Comparison of ENCODE assay signal across 1 cellular context in genomic region chr12:69046372-69046771, GRCh38.
TF ChIP-seq lines count a peak whose summit lies in the region.

No MANE protein-coding gene starts in this region.

TF ChIP-seq in HepG2, 621 proteins besides CTCF, POLR2A, EP300 and RAD21 (continued from another document):
- TF ChIP-seq IRF9 (CRISPR knock-in tag; IDR thresholded peaks at IDR 0.05; ENCODE audit: borderline replicate concordance) (no peak), GATA4 (IDR thresholded peaks at IDR 0.05; ENCODE audit: borderline replicate concordance, low read depth) (no peak), KMT2B (CRISPR knock-in tag; IDR thresholded peaks at IDR 0.05) (no peak), SIX4 (CRISPR knock-in tag; IDR thresholded peaks at IDR 0.05) (0 out of 2 replicates have a peak, but pooled peaks have one; percentile 22), HMG20A (CRISPR knock-in tag; IDR thresholded peaks at IDR 0.05; ENCODE audit: borderline replicate concordance) (peak; percentile 63; the same call in 1 of the 2 replicates), TBX2 (CRISPR knock-in tag; IDR thresholded peaks at IDR 0.05; ENCODE audit: borderline replicate concordance) (peak; percentile 40; the same call in 1 of the 2 replicates), ZNF674 (CRISPR knock-in tag; IDR thresholded peaks at IDR 0.05; ENCODE audit: low read depth) (no peak), HIC2 (CRISPR knock-in tag; IDR thresholded peaks at IDR 0.05; ENCODE audit: low read depth) (0 out of 2 replicates have a peak, but pooled peaks have one; percentile 38), MBD4 (IDR thresholded peaks at IDR 0.05; ENCODE audit: borderline replicate concordance, low read length) (no peak), CEBPB (IDR thresholded peaks at IDR 0.05; ENCODE audit: borderline replicate concordance, low read depth, low read length) (peak; percentile 41; the same call in 1 of the 2 replicates), GABPA (IDR thresholded peaks at IDR 0.05; ENCODE audit: low read depth, low read length) (no peak), GABPA (CRISPR knock-in tag; IDR thresholded peaks at IDR 0.05; ENCODE audit: low read depth) (no peak), ZNF33A (CRISPR knock-in tag; IDR thresholded peaks at IDR 0.05; ENCODE audit: borderline replicate concordance) (no peak), ZKSCAN1 (IDR thresholded peaks at IDR 0.05; ENCODE audit: low read length) (no peak), GPBP1L1 (CRISPR knock-in tag; IDR thresholded peaks at IDR 0.05) (no peak), ZNF543 (CRISPR knock-in tag; IDR thresholded peaks at IDR 0.05) (no peak), ZFP1 (CRISPR knock-in tag; IDR thresholded peaks at IDR 0.05) (0 out of 2 replicates have a peak, but pooled peaks have one; percentile 48), TAF1 (CRISPR knock-in tag; IDR thresholded peaks at IDR 0.05) (no peak), ZNF747 (CRISPR knock-in tag; IDR thresholded peaks at IDR 0.05; ENCODE audit: borderline replicate concordance) (no peak)
- TF ChIP-seq, protein P1, sequence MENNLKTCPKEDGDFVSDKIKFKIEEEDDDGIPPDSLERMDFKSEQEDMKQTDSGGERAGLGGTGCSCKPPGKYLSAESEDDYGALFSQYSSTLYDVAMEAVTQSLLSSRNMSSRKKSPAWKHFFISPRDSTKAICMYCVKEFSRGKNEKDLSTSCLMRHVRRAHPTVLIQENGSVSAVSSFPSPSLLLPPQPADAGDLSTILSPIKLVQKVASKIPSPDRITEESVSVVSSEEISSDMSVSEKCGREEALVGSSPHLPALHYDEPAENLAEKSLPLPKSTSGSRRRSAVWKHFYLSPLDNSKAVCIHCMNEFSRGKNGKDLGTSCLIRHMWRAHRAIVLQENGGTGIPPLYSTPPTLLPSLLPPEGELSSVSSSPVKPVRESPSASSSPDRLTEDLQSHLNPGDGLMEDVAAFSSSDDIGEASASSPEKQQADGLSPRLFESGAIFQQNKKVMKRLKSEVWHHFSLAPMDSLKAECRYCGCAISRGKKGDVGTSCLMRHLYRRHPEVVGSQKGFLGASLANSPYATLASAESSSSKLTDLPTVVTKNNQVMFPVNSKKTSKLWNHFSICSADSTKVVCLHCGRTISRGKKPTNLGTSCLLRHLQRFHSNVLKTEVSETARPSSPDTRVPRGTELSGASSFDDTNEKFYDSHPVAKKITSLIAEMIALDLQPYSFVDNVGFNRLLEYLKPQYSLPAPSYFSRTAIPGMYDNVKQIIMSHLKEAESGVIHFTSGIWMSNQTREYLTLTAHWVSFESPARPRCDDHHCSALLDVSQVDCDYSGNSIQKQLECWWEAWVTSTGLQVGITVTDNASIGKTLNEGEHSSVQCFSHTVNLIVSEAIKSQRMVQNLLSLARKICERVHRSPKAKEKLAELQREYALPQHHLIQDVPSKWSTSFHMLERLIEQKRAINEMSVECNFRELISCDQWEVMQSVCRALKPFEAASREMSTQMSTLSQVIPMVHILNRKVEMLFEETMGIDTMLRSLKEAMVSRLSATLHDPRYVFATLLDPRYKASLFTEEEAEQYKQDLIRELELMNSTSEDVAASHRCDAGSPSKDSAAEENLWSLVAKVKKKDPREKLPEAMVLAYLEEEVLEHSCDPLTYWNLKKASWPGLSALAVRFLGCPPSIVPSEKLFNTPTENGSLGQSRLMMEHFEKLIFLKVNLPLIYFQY (CRISPR knock-in tag; IDR thresholded peaks at IDR 0.05; ENCODE audit: borderline replicate concordance): peak; percentile 25; the same call in 1 of the 2 replicates
